28 cellular contexts compared by ENCODE assay signal in the genomic region with DNA sequence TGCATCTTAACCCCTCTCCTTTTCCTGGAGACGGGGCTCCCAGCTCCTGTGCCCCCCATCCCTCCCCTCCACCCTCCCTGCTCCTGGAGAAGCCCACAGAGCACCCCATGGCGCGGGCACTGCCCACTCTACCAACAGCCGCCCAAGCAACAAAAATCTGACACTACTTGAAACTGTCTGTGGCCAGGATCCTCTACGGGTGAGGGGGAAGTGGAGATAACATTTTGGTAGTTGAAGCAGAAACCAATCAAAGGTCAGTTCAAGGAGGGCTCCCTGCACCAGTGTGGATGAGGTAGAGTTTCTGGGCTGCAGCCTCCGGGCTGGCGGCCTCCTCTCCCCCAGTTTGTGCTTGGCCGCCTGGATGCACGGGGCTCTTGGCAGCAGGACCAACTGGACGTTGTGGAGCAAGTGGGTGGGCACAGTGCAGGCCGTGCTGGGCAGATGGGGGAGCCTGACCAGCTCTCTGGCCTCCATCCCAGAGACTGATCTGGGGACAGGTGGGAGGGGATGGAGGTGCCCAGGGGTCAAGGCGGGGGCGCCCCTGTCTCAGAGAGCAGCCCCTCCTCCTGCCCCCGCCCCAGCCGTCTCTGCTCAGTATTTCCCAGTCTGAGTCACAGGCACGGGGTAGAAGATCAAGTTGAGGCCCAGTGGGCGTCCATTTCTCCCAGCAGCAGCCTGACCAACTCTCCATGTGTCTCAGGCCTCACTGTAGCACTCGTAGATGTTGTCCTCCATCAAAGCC. TPM values are rescaled to one million over a fixed set of nuclear protein-coding genes. Genes with fewer than 3 reads are reported as not detected.
A peak's percentile ranks its signal among the peaks of the same experiment; 100 is the strongest.
DNase-seq lines count a peak whose midpoint lies in the region; ATAC-seq and TF ChIP-seq lines count a peak whose summit lies in the region.
"Had no signal": no experiment of that assay in that cellular context is flagged by ENCODE, and none has a peak within 500 bp of the region (broad histone marks: within the 10 kb centered on the region; RNA-seq: fewer than 3 reads in every experiment).

No MANE protein-coding gene starts in this region.

- H3K27me3 Mint-ChIP-seq in endothelial cell (ENCODE audit: unreplicated experiment), result peaks cover 53% of the 10 kb centered on the region
- H3K27me3 Mint-ChIP-seq in stimulated activated naive B cell treated with anti-CD40 and anti-IgM and Interleukin-4, amounts not matched to agents 10 μg/mL and 1 μg/mL and 100 μg/mL, for 72 hours, result peaks cover 16 to 42% of the 10 kb centered on the region in 2 donors

- H3K4me3 ChIP-seq in cardiac muscle cell, result no peak overlapping the region
- peak overlapping the region; percentile 35 for H3K4me3 ChIP-seq in OCI-LY3 (ENCODE audit: low read length)
- no peak overlapping the region for H3K4me3 ChIP-seq in PC-9
- H3K4me3 ChIP-seq: A549, breast epithelium, left lung, MG63, smooth muscle cell, stomach had no signal

- TF ChIP-seq CTCF in cardiac muscle cell (IDR thresholded peaks at IDR 0.05; ENCODE audit: low read depth, low read length) (no peak), OCI-LY3 (IDR thresholded peaks at IDR 0.05; ENCODE audit: low read depth, low read length) (no peak), endothelial cell (IDR thresholded peaks at IDR 0.05; ENCODE audit: unreplicated experiment) (no peak), PC-9 (conservative IDR thresholded peaks at IDR 0.05) (no peak)

- H3K4me1 Mint-ChIP-seq in endothelial cell (ENCODE audit: unreplicated experiment), result peaks cover 36% of the 10 kb centered on the region
- H3K4me1 Mint-ChIP-seq in stimulated activated naive B cell treated with anti-CD40 and anti-IgM and Interleukin-4, amounts not matched to agents 10 μg/mL and 1 μg/mL and 100 μg/mL, for 72 hours, result peaks cover 24 to 34% of the 10 kb centered on the region in 2 donors

- H3K4me3 Mint-ChIP-seq in endothelial cell (ENCODE audit: unreplicated experiment), result peak overlapping the region; percentile 56
- H3K4me3 Mint-ChIP-seq in stimulated activated naive B cell treated with anti-CD40 and anti-IgM and Interleukin-4, amounts not matched to agents 10 μg/mL and 1 μg/mL and 100 μg/mL, for 72 hours, result no peak overlapping the region
- H3K4me3 Mint-ChIP-seq: activated CD4-positive, alpha-beta memory T cell treated with anti-CD3 and anti-CD28 coated beads, Interleukin-2, amount 10 ng/mL, durations not matched to agents 7 days and 5 days had no signal

- H4K20me1 ChIP-seq in OCI-LY3 (ENCODE audit: insufficient read depth, low read length) (no peaks in the 10 kb centered on the region), PC-9 (ENCODE audit: insufficient read depth) (no peaks in the 10 kb centered on the region)

- H3K4me2 ChIP-seq in OCI-LY3 (ENCODE audit: low read length), result peak overlapping the region; percentile 64
- H3K4me2 ChIP-seq in PC-9, result no peak overlapping the region
- H3K4me2 ChIP-seq: A549, smooth muscle cell had no signal

- peaks cover 52% of the 10 kb centered on the region for H3K36me3 Mint-ChIP-seq in endothelial cell (ENCODE audit: low read depth, unreplicated experiment)
- H3K36me3 Mint-ChIP-seq in stimulated activated naive B cell treated with anti-CD40 and anti-IgM and Interleukin-4, amounts not matched to agents 10 μg/mL and 1 μg/mL and 100 μg/mL, for 72 hours, result no peaks in the 10 kb centered on the region

- DNase-seq in cardiac muscle cell (ENCODE audit: low read depth in 1 of 2, low spot score in 1 of 2) (no peak), left ventricle myocardium superior (no peak), endothelial cell (ENCODE audit: low spot score) (no peak), PC-9 (no peak), midbrain (lab: John Stamatoyannopoulos, UW) (no peak), NCI-H69 (lab: John Stamatoyannopoulos, UW) (no peak)
- no peak for DNase-seq in stimulated activated naive B cell treated with anti-CD40 and anti-IgM and Interleukin-4, amounts not matched to agents 10 μg/mL and 1 μg/mL and 100 μg/mL, for 72 hours
- DNase-seq: activated CD4-positive, alpha-beta memory T cell treated with anti-CD3 and anti-CD28 coated beads, Interleukin-2, amount 10 ng/mL, durations not matched to agents 7 days and 5 days; activated CD4-positive, CD25-positive, alpha-beta regulatory T cell; activated gamma-delta T cell treated with Interleukin-2 at 50 U/mL for 16 hours; activated T-cell treated with anti-CD3 and anti-CD28 coated beads for 4 hours; dermis blood vessel endothelial cell; MG63; NCI-H146; NCI-H524 treated with DMSO at 0.1 percent for 48 hours; stimulated activated CD4-positive, alpha-beta T cell treated with anti-CD3 and anti-CD28 coated beads, Interleukin-2, amount 100 ng/mL, for 48 hours; stomach; trophoblast cell had no signal

- POLR2A ChIA-PET in PC-9 (lab: Charles Lee; ENCODE audit: unreplicated experiment), result no interaction called here

- CTCF ChIA-PET in PC-9 (lab: Charles Lee), result interaction anchor here (0.6 kb wide), 1 partner anchor 15 kb away, joined by 3 read pairs; no protein-coding TSS in a partner anchor

- peaks cover 62% of the 10 kb centered on the region for H3K4me1 ChIP-seq in cardiac muscle cell (ENCODE audit: low read depth)
- H3K4me1 ChIP-seq in OCI-LY3 (ENCODE audit: low read length), result peaks cover 44% of the 10 kb centered on the region
- peaks cover 22% of the 10 kb centered on the region for H3K4me1 ChIP-seq in PC-9 (replicated peaks; ENCODE audit: insufficient read depth)
- H3K4me1 ChIP-seq: breast epithelium had no signal

- peaks cover 4% of the 10 kb centered on the region; the same call in 1 of the 2 replicates for H3F3A ChIP-seq in PC-9 (ENCODE audit: insufficient read depth, low read depth)

- H3K36me3 ChIP-seq in cardiac muscle cell, result no peaks in the 10 kb centered on the region
- H3K36me3 ChIP-seq in OCI-LY3 (replicated peaks; ENCODE audit: low read depth, low read length), result no peaks in the 10 kb centered on the region
- no peaks in the 10 kb centered on the region for H3K36me3 ChIP-seq in PC-9 (ENCODE audit: low read depth)
- H3K36me3 ChIP-seq: breast epithelium had no signal

- no peaks in the 10 kb centered on the region for H3K9me3 Mint-ChIP-seq in endothelial cell (ENCODE audit: unreplicated experiment)
- H3K9me3 Mint-ChIP-seq in stimulated activated naive B cell treated with anti-CD40 and anti-IgM and Interleukin-4, amounts not matched to agents 10 μg/mL and 1 μg/mL and 100 μg/mL, for 72 hours, result no peaks in the 10 kb centered on the region
- H3K9me3 Mint-ChIP-seq: activated CD4-positive, alpha-beta memory T cell treated with anti-CD3 and anti-CD28 coated beads, Interleukin-2, amount 10 ng/mL, durations not matched to agents 7 days and 5 days had no signal

- no peak overlapping the region for H2AFZ ChIP-seq in OCI-LY3 (ENCODE audit: low read depth, low read length)
- no peak overlapping the region for H2AFZ ChIP-seq in PC-9

- no TSS peak for BruUV-seq in PC-9 (replicated peaks; lab: Mats Ljungman, UMichigan)

- no peaks in the 10 kb centered on the region for H3K27me3 ChIP-seq in cardiac muscle cell
- peaks cover 25% of the 10 kb centered on the region for H3K27me3 ChIP-seq in OCI-LY3 (ENCODE audit: low read depth, low read length)
- H3K27me3 ChIP-seq in PC-9 (ENCODE audit: insufficient read depth, low read depth), result no peaks in the 10 kb centered on the region
- H3K27me3 ChIP-seq: breast epithelium, left lung, MG63, stomach had no signal

- intact Hi-C loops in left ventricle myocardium superior (cut with micrococcal nuclease) (no loop called here), PC-9 (cut with micrococcal nuclease; ENCODE audit: unreplicated experiment) (no loop called here)

- H3K79me2 ChIP-seq in OCI-LY3 (ENCODE audit: low read length) (no peaks in the 10 kb centered on the region), PC-9 (ENCODE audit: low read depth) (no peaks in the 10 kb centered on the region)

- H3K27ac ChIP-seq in cardiac muscle cell, result peak overlapping the region; percentile 35
- H3K27ac ChIP-seq in OCI-LY3 (ENCODE audit: low read length), result no peak overlapping the region
- no peak overlapping the region for H3K27ac ChIP-seq in PC-9
- H3K27ac ChIP-seq: left lung had no signal

- ATAC-seq in left ventricle myocardium superior, result no peak
- peak; percentile 80 to 87 for ATAC-seq in stimulated activated naive B cell treated with anti-CD40 and anti-IgM and Interleukin-4, amounts not matched to agents 10 μg/mL and 1 μg/mL and 100 μg/mL, for 72 hours (replicated peaks)
- ATAC-seq: A549, left lung had no signal

- H3K9me3 ChIP-seq in cardiac muscle cell (ENCODE audit: low read depth), result no peaks in the 10 kb centered on the region
- H3K9me3 ChIP-seq in OCI-LY3 (ENCODE audit: insufficient read depth, low read length), result no peaks in the 10 kb centered on the region
- H3K9me3 ChIP-seq in PC-9 (ENCODE audit: insufficient read depth, low read depth), result no peaks in the 10 kb centered on the region
- H3K9me3 ChIP-seq: A549, breast epithelium, left lung, MG63, stomach had no signal

- no peaks in the 10 kb centered on the region for H3K9me2 ChIP-seq in PC-9 (ENCODE audit: insufficient read depth)

- H3K9ac ChIP-seq in OCI-LY3 (ENCODE audit: low read length), result peak overlapping the region; percentile 9; the same call in 1 of the 2 replicates

- peak overlapping the region; percentile 85 for H3K27ac Mint-ChIP-seq in endothelial cell (ENCODE audit: unreplicated experiment)
- peak overlapping the region; percentile 57 for H3K27ac Mint-ChIP-seq in stimulated activated naive B cell treated with anti-CD40 and anti-IgM and Interleukin-4, amounts not matched to agents 10 μg/mL and 1 μg/mL and 100 μg/mL, for 72 hours
- H3K27ac Mint-ChIP-seq: activated CD4-positive, alpha-beta memory T cell treated with anti-CD3 and anti-CD28 coated beads, Interleukin-2, amount 10 ng/mL, durations not matched to agents 7 days and 5 days had no signal

RNA-seq across cellular contexts. Expression of a gene that starts 12.8 kb away (rescaled TPM):
- total RNA-seq in cardiac muscle cell, result not detected in 2 replicates
- not detected in 2 replicates for polyA plus RNA-seq in cardiac muscle cell
- not detected for total RNA-seq in left ventricle myocardium superior
- total RNA-seq in endothelial cell (ENCODE audit: unreplicated experiment), result 2.7 TPM
- not detected in 2 replicates for total RNA-seq in PC-9 (2021)
- total RNA-seq: activated CD4-positive, alpha-beta memory T cell treated with anti-CD3 and anti-CD28 coated beads, Interleukin-2, amount 10 ng/mL, durations not matched to agents 7 days and 5 days; breast epithelium; dermis blood vessel endothelial cell; endothelial cell of umbilical vein; left lung; posterior vena cava; smooth muscle cell; stomach had no signal
- polyA plus RNA-seq: A549, adipose tissue, BJ, endothelial cell of umbilical vein, neural cell, smooth muscle cell, stomach had no signal

RNA-seq across cellular contexts. Expression of a gene that starts 27.3 kb away (rescaled TPM):
- total RNA-seq in cardiac muscle cell (not detected in 2 replicates), left ventricle myocardium superior (not detected), endothelial cell (ENCODE audit: unreplicated experiment) (not detected), PC-9 (2021) (not detected in 2 replicates)
- not detected in 2 replicates for polyA plus RNA-seq in cardiac muscle cell
- total RNA-seq: activated CD4-positive, alpha-beta memory T cell treated with anti-CD3 and anti-CD28 coated beads, Interleukin-2, amount 10 ng/mL, durations not matched to agents 7 days and 5 days; dermis blood vessel endothelial cell; endothelial cell of umbilical vein; left lung; posterior vena cava; stomach had no signal
- polyA plus RNA-seq: adipose tissue, BJ, endothelial cell of umbilical vein, neural cell, smooth muscle cell, stomach had no signal

RNA-seq across cellular contexts. Expression of a gene that starts 50.7 kb away (rescaled TPM):
- 24.6 and 56.5 TPM in 2 replicates for total RNA-seq in cardiac muscle cell
- polyA plus RNA-seq in cardiac muscle cell, result 15.0 and 30.3 TPM in 2 replicates
- 56.6 TPM for total RNA-seq in left ventricle myocardium superior
- total RNA-seq in endothelial cell (ENCODE audit: unreplicated experiment), result 1,753 TPM
- total RNA-seq in PC-9 (2021), result 44.4 and 50.4 TPM in 2 replicates

Comparison
In these comparisons a context has a peak if more than half of its experiments do, and no peak if none do; other contexts are left out.
1. RNA of a gene that starts 50.7 kb away (total RNA-seq): 1,753 TPM in endothelial cell (single experiment); 56.6 TPM in left ventricle myocardium superior (single experiment), 24.6 to 56.5 TPM in cardiac muscle cell and 44.4 to 50.4 TPM in PC-9; every median in the first group is over 10 times any median in the second.